17 cellular contexts compared by ENCODE assay signal in the genomic region with DNA sequence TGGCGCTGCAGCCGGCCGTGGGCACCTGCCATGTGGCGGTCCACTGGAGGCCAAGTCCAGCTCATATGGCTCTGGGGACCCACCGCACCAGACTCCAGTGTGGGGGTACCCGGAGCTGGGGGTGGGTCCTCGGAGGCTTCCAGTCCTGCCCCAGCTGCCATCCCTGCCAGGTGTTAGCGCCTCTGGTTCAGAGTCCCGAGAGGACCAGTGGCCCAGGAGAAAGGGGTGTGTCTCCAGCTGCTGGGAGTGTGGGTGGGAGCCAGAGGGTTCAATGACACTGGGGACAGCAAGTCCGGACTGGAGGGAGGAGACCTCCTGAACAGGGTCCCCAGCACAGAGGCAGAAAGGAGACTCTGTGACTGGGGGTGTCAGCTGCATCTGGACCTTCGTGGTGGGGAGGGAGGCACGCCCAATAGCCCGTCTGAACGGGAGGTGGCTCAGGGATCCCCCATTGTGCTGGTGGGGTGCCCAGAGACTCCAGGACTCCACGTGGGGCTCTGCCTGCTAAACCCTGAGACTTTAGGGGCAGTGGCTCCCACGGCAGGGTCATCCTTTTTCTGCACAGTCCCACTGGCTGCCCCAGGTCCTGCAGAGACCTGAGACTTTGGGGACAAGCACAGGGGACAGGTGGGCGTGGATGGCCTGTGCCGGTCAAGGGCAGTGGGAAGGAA. TPM values are rescaled to one million over a fixed set of nuclear protein-coding genes. Genes with fewer than 3 reads are reported as not detected.
DNase-seq lines count a peak whose midpoint lies in the region; ATAC-seq and TF ChIP-seq lines count a peak whose summit lies in the region.
"Had no signal": no experiment of that assay in that cellular context is flagged by ENCODE, and none has a peak within 500 bp of the region (broad histone marks: within the 10 kb centered on the region; RNA-seq: fewer than 3 reads in every experiment).

No MANE protein-coding gene starts in this region.

- H3K36me3 Mint-ChIP-seq in glutamatergic neuron (ENCODE audit: unreplicated experiment), result no peaks in the 10 kb centered on the region

- H3K27me3 ChIP-seq in RWPE2 (ENCODE audit: insufficient read depth, poor library complexity, severe bottlenecking) (peaks cover 39% of the 10 kb centered on the region), mesendoderm (ENCODE audit: insufficient read depth, low read length, poor library complexity) (peaks cover 29% of the 10 kb centered on the region)
- H3K27me3 ChIP-seq: MG63, thyroid gland had no signal

- H3K9me3 Mint-ChIP-seq in glutamatergic neuron (ENCODE audit: unreplicated experiment), result peaks cover 2% of the 10 kb centered on the region
- H3K9me3 Mint-ChIP-seq: activated CD4-positive, alpha-beta memory T cell treated with anti-CD3 and anti-CD28 coated beads for 36 hours; memory B cell had no signal

- no peak overlapping the region for H2BK5ac ChIP-seq in mesendoderm (ENCODE audit: low read length)

- H4K5ac ChIP-seq in mesendoderm (ENCODE audit: low read length), result no peak overlapping the region

- H2BK120ac ChIP-seq in mesendoderm (ENCODE audit: low read depth, low read length), result no peak overlapping the region

- no peaks in the 10 kb centered on the region for H3K79me2 ChIP-seq in mesendoderm (ENCODE audit: control insufficient read depth, insufficient read depth, low read length)

- no peak overlapping the region for H3K27ac Mint-ChIP-seq in glutamatergic neuron (ENCODE audit: unreplicated experiment)
- H3K27ac Mint-ChIP-seq: activated CD4-positive, alpha-beta memory T cell treated with anti-CD3 and anti-CD28 coated beads for 36 hours; memory B cell had no signal

- peaks cover 16% of the 10 kb centered on the region for H3K27me3 Mint-ChIP-seq in glutamatergic neuron (ENCODE audit: unreplicated experiment)

- no peak overlapping the region for H3K27ac ChIP-seq in RWPE2 (ENCODE audit: poor library complexity, severe bottlenecking)
- H3K27ac ChIP-seq in mesendoderm (ENCODE audit: low read depth, low read length), result no peak overlapping the region
- H3K27ac ChIP-seq: colonic mucosa, gastrocnemius medialis, thyroid gland had no signal

- H3K56ac ChIP-seq in mesendoderm (ENCODE audit: low read length), result no peak overlapping the region

- H3K4me3 ChIP-seq in RWPE2 (ENCODE audit: severe bottlenecking) (no peak overlapping the region), mesendoderm (ENCODE audit: low read length) (no peak overlapping the region)
- H3K4me3 ChIP-seq: colonic mucosa, gastrocnemius medialis, MG63, thyroid gland had no signal

- no peak overlapping the region for H3K4ac ChIP-seq in mesendoderm (ENCODE audit: low read depth, low read length)

- no CpG with 5 or more reads among the region's 18 CpGs for WGBS in mesendoderm (ENCODE audit: extremely low coverage, insufficient coverage, low lambda C conversion rate)

- no peak overlapping the region for H3K4me3 Mint-ChIP-seq in glutamatergic neuron (ENCODE audit: unreplicated experiment)
- H3K4me3 Mint-ChIP-seq: activated CD4-positive, alpha-beta memory T cell treated with anti-CD3 and anti-CD28 coated beads for 36 hours; memory B cell had no signal

- no peaks in the 10 kb centered on the region for H3K79me1 ChIP-seq in mesendoderm (ENCODE audit: low read length)

- no peaks in the 10 kb centered on the region for H3K4me1 Mint-ChIP-seq in glutamatergic neuron (ENCODE audit: low read depth, unreplicated experiment)

- peak; percentile 6 for DNase-seq in AG08396 (ENCODE audit: low spot score)
- peak; percentile 36 for DNase-seq in D341Med (ENCODE audit: low spot score)
- DNase-seq in RWPE2 (ENCODE audit: low spot score), result peak; percentile 62
- no peak for DNase-seq in mesendoderm
- no peak for DNase-seq in GM10266 (ENCODE audit: extremely low spot score)
- DNase-seq in NCI-H2081 (lab: John Stamatoyannopoulos, UW), result no peak
- no peak for DNase-seq in glutamatergic neuron
- DNase-seq: activated CD4-positive, alpha-beta memory T cell treated with anti-CD3 and anti-CD28 coated beads for 36 hours; activated gamma-delta T cell treated with Interleukin-2 at 50 U/mL for 16 hours; C1 segment of cervical spinal cord; colonic mucosa; gastrocnemius medialis; NK-92 treated with Interleukin-12 subunit alpha and Interleukin-12 subunit beta, amount 100 ng/mL, for 24 hours; SIG-M5 had no signal

- no peak overlapping the region for H4K8ac ChIP-seq in mesendoderm (ENCODE audit: low read depth, low read length)

- TF ChIP-seq CTCF in RWPE2 (IDR thresholded peaks at IDR 0.05; ENCODE audit: poor library complexity, severe bottlenecking) (no peak), GM10266 (IDR thresholded peaks at IDR 0.05; ENCODE audit: control insufficient read depth, insufficient read depth, low read depth, missing control alignments) (no peak), glutamatergic neuron (IDR thresholded peaks at IDR 0.05; ENCODE audit: partially characterized antibody, unreplicated experiment) (no peak)

- H3K4me1 ChIP-seq in RWPE2 (ENCODE audit: insufficient read depth, poor library complexity, severe bottlenecking) (no peaks in the 10 kb centered on the region), mesendoderm (ENCODE audit: control insufficient read depth, low read depth, low read length) (no peaks in the 10 kb centered on the region)

- H3K36me3 ChIP-seq in RWPE2 (ENCODE audit: low read depth) (peaks cover 10% of the 10 kb centered on the region), mesendoderm (ENCODE audit: control insufficient read depth, insufficient read depth, low read length) (peaks cover 2% of the 10 kb centered on the region)
- H3K36me3 ChIP-seq: colonic mucosa had no signal

- no peaks in the 10 kb centered on the region for H3K9me3 ChIP-seq in RWPE2 (ENCODE audit: severe bottlenecking)
- H3K9me3 ChIP-seq: colonic mucosa, gastrocnemius medialis, MG63, thyroid gland had no signal

- H2BK15ac ChIP-seq in mesendoderm (replicated peaks; ENCODE audit: low read depth), result no peak overlapping the region

- no peak overlapping the region for H3K18ac ChIP-seq in mesendoderm (ENCODE audit: low read length)

- H3K9ac ChIP-seq in mesendoderm (ENCODE audit: low read length), result no peak overlapping the region

- H3K23ac ChIP-seq in mesendoderm (ENCODE audit: low read length), result peak overlapping the region; percentile 66

- no peak overlapping the region for H2AK5ac ChIP-seq in mesendoderm (ENCODE audit: low read length)

- H3K4me2 ChIP-seq in mesendoderm (ENCODE audit: low read length), result no peak overlapping the region

- no peak for ATAC-seq in RWPE2 (ENCODE audit: low read depth)
- ATAC-seq: gastrocnemius medialis had no signal

RNA-seq across cellular contexts. Expression of gene AHRR, which starts 2.4 kb away (rescaled TPM):
- polyA plus RNA-seq in mesendoderm (2013, experiment 1 of 2), result 0.17 TPM
- 0.22 TPM for polyA plus RNA-seq in mesendoderm (2013, experiment 2 of 2)
- 2.0 TPM for total RNA-seq in glutamatergic neuron (ENCODE audit: unreplicated experiment)

RNA-seq across cellular contexts. Expression of gene PDCD6, which starts 47.6 kb away (rescaled TPM):
- 67.4 TPM for polyA plus RNA-seq in mesendoderm (2013, experiment 1 of 2)
- polyA plus RNA-seq in mesendoderm (2013, experiment 2 of 2), result 65.6 TPM
- 56.9 TPM for total RNA-seq in glutamatergic neuron (ENCODE audit: unreplicated experiment)

Comparison
In these comparisons a context has a peak if more than half of its experiments do, and no peak if none do; other contexts are left out.
1. DNase-seq: peak in AG08396 (single experiment), D341Med (single experiment) and RWPE2 (single experiment); none in mesendoderm (single experiment), GM10266 (single experiment), NCI-H2081 (0 of 2) and glutamatergic neuron (single experiment).